Comparison of ENCODE assay signal across 8 cellular contexts in genomic region chr19:20051841-20052768, GRCh38. TPM values are rescaled to one million over a fixed set of nuclear protein-coding genes. Genes with fewer than 3 reads are reported as not detected.
A peak's percentile ranks its signal among the peaks of the same experiment; 100 is the strongest.
DNase-seq lines count a peak whose midpoint lies in the region; ATAC-seq and TF ChIP-seq lines count a peak whose summit lies in the region.

No MANE protein-coding gene starts in this region.

- no peaks in the 10 kb centered on the region for H4K20me1 ChIP-seq in BLaER1 treated with 17β-estradiol and CSF1 and Interleukin-3, amounts not matched to agents 10 nM and 100 nM

- no peak for TF ChIP-seq EP300 in gastroesophageal sphincter (IDR thresholded peaks at IDR 0.05)

- H3K4me1 ChIP-seq in BLaER1 treated with 17β-estradiol and CSF1 and Interleukin-3, amounts not matched to agents 10 nM and 100 nM, result peaks cover 6 to 15% (median 13%) of the 10 kb centered on the region in 10 experiments; a peak in 18 of 20 replicates
- H3K4me1 ChIP-seq in gastroesophageal sphincter (peaks cover 0 to 7% (median 0%) of the 10 kb centered on the region in 3 donors), neuron (ENCODE audit: insufficient read depth, low read length) (peaks cover 6% of the 10 kb centered on the region), stomach smooth muscle (ENCODE audit: control insufficient read depth, insufficient read depth, low read length) (peaks cover 5% of the 10 kb centered on the region)

- H3K9ac ChIP-seq in BLaER1 treated with 17β-estradiol and CSF1 and Interleukin-3, amounts not matched to agents 10 nM and 100 nM, result peak overlapping the region; percentile 63 to 84 (median 78)
- H3K9ac ChIP-seq in stomach smooth muscle (ENCODE audit: low read length in 2 of 2), result peak overlapping the region; percentile 73 to 91

- no peaks in the 10 kb centered on the region for H3K27me3 ChIP-seq in BLaER1 treated with 17β-estradiol and CSF1 and Interleukin-3, amounts not matched to agents 10 nM and 100 nM
- H3K27me3 ChIP-seq in gastroesophageal sphincter (no peaks in the 10 kb centered on the region), neuron (ENCODE audit: insufficient read depth, low read length) (no peaks in the 10 kb centered on the region), stomach smooth muscle (ENCODE audit: control insufficient read depth in 1 of 2, insufficient read depth in 2 of 2, low read length in 2 of 2) (no peaks in the 10 kb centered on the region)

- H2AFZ ChIP-seq in neuron (ENCODE audit: low read depth, low read length), result peak overlapping the region; percentile 84

- no peak for TF ChIP-seq CTCF in RWPE1 (conservative IDR thresholded peaks at IDR 0.05; ENCODE audit: low read depth)
- TF ChIP-seq CTCF in gastroesophageal sphincter (IDR thresholded peaks at IDR 0.05), result peak in 2 of 4 experiments; percentile 13 to 16

- peak; percentile 91 for DNase-seq in HS-5 (ENCODE audit: low read depth)
- peak; percentile 79 for DNase-seq in RWPE1 (ENCODE audit: low spot score)
- peak; percentile 67 for DNase-seq in activated naive CD4-positive, alpha-beta T cell treated with Interleukin-2 at 50 U/mL for 16 hours

- peaks cover 0 to 10% (median 0%) of the 10 kb centered on the region in 11 experiments; a peak in 4 of 22 replicates for H3K9me3 ChIP-seq in BLaER1 treated with 17β-estradiol and CSF1 and Interleukin-3, amounts not matched to agents 10 nM and 100 nM (replicated peaks in 1 of 11)
- no peaks in the 10 kb centered on the region for H3K9me3 ChIP-seq in gastroesophageal sphincter
- no peaks in the 10 kb centered on the region for H3K9me3 ChIP-seq in neuron (ENCODE audit: low read length)
- H3K9me3 ChIP-seq in stomach smooth muscle (ENCODE audit: control insufficient read depth in 2 of 2, low read length in 2 of 2), result no peaks in the 10 kb centered on the region

- ATAC-seq in GM19455 (IDR thresholded peaks at IDR 0.05; ENCODE audit: unreplicated experiment) (peak; percentile 96), gastroesophageal sphincter (peak; percentile 100)

- H3K36me3 ChIP-seq in BLaER1 treated with 17β-estradiol and CSF1 and Interleukin-3, amounts not matched to agents 10 nM and 100 nM, result no peaks in the 10 kb centered on the region
- H3K36me3 ChIP-seq in gastroesophageal sphincter, result no peaks in the 10 kb centered on the region
- no peaks in the 10 kb centered on the region for H3K36me3 ChIP-seq in neuron (ENCODE audit: insufficient read depth, low read length)
- H3K36me3 ChIP-seq in stomach smooth muscle (ENCODE audit: control insufficient read depth in 2 of 2, insufficient read depth in 2 of 2, low read length in 2 of 2), result no peaks in the 10 kb centered on the region

- WGBS in gastroesophageal sphincter (ENCODE audit: low coverage in 1 of 2), 2 donors, result 0 to 3% methylated on average over 6 to 7 of the region's 43 CpGs

- peak overlapping the region; percentile 74 to 95 (median 88) for H3K4me2 ChIP-seq in BLaER1 treated with 17β-estradiol and CSF1 and Interleukin-3, amounts not matched to agents 10 nM and 100 nM

- TF ChIP-seq POLR2A in gastroesophageal sphincter (IDR thresholded peaks at IDR 0.05), result peak in 1 of 2 donors; percentile 22

- peak overlapping the region; percentile 62 to 87 (median 73); a peak in 21 of 22 replicates for H3K27ac ChIP-seq in BLaER1 treated with 17β-estradiol and CSF1 and Interleukin-3, amounts not matched to agents 10 nM and 100 nM
- H3K27ac ChIP-seq in RWPE1 (peak overlapping the region; percentile 85), gastroesophageal sphincter (peak overlapping the region; percentile 3 to 84 (median 80)), stomach smooth muscle (ENCODE audit: low read length) (peak overlapping the region; percentile 67)

- H3K4me3 ChIP-seq in BLaER1 treated with 17β-estradiol and CSF1 and Interleukin-3, amounts not matched to agents 10 nM and 100 nM, result peak overlapping the region; percentile 65 to 87 (median 75)
- peak overlapping the region; percentile 55 to 63 for H3K4me3 ChIP-seq in gastroesophageal sphincter
- peak overlapping the region; percentile 68 for H3K4me3 ChIP-seq in neuron (ENCODE audit: low read length)
- H3K4me3 ChIP-seq in stomach smooth muscle (ENCODE audit: low read length in 2 of 2), result peak overlapping the region; percentile 93 to 100

- CTCF ChIA-PET in RWPE1 (lab: Yijun Ruan, JAX), result no interaction called here

- POLR2A ChIA-PET in RWPE1 (lab: Yijun Ruan, JAX; ENCODE audit: low non-redundant PET), result interaction anchor here (1.2 kb wide), 1 partner anchor 13 kb away, joined by 5 read pairs; the partner anchor contains the start of gene ZNF682

RNA-seq across cellular contexts. Expression of gene ZNF682, which starts 12.8 kb away (rescaled TPM):
- 1 to 10 TPM; 1.6 to 5.9 (median 3.8) TPM for total RNA-seq in gastroesophageal sphincter

RNA-seq across cellular contexts. Expression of gene ZNF90, which starts 25.7 kb away (rescaled TPM):
- 1 to 10 TPM in 3 of 4 donors, under 1 TPM in 1; 0.12 to 2.5 (median 1.6) TPM for total RNA-seq in gastroesophageal sphincter

Comparison
In these comparisons a context has a peak if more than half of its experiments do, and no peak if none do; other contexts are left out.
1. Peak in every context shown above with its lines: DNase-seq, ATAC-seq, H3K4me3 ChIP-seq and H3K27ac ChIP-seq.